In genomic region chr2:237421542-237422047, GRCh38 we compare ENCODE assay signal across 8 cellular contexts. TPM values are rescaled to one million over a fixed set of nuclear protein-coding genes. Genes with fewer than 3 reads are reported as not detected.
DNase-seq lines count a peak whose midpoint lies in the region; ATAC-seq and TF ChIP-seq lines count a peak whose summit lies in the region.

No MANE protein-coding gene starts in this region.

- no peaks in the 10 kb centered on the region for H3K9me3 ChIP-seq in BLaER1
- no peaks in the 10 kb centered on the region for H3K9me3 ChIP-seq in HEK293 (ENCODE audit: control insufficient read depth, insufficient read depth, low read depth, low read length)

- peak; percentile 61 for TF ChIP-seq CTCF in HEK293 (tag by site-specific recombination; IDR thresholded peaks at IDR 0.05)
- peak; percentile 89 for TF ChIP-seq CTCF in epithelial cell of proximal tubule (conservative IDR thresholded peaks at IDR 0.05; ENCODE audit: low read depth, low read length)

- POLR2A ChIA-PET in HEK293 (lab: Yijun Ruan, JAX) = interaction anchor here (1.0 to 1.1 kb wide), 2 partner anchors 54 to 91 kb away, joined by 3 read pairs; no protein-coding TSS in a partner anchor

- H3K4me1 ChIP-seq in BLaER1 = peaks cover 7% of the 10 kb centered on the region; the same call in 1 of the 2 replicates
- peaks cover 5% of the 10 kb centered on the region for H3K4me1 ChIP-seq in HEK293 (ENCODE audit: control insufficient read depth, insufficient read depth, low read length)

- H3K36me3 ChIP-seq in BLaER1 = no peaks in the 10 kb centered on the region
- H3K36me3 ChIP-seq in HEK293 (ENCODE audit: control insufficient read depth in 2 of 2, insufficient read depth in 1 of 2, low read length in 2 of 2) = no peaks in the 10 kb centered on the region

- H3K27me3 ChIP-seq in BLaER1 = no peaks in the 10 kb centered on the region

- no peak overlapping the region for H3K9ac ChIP-seq in BLaER1

- CTCF ChIA-PET in HEK293 (lab: Yijun Ruan, JAX) = interaction anchor here (0.6 to 5.2 kb wide), 45 partner anchors 8 to 337 kb away, joined by 3 to 72 read pairs (median 4); no protein-coding TSS in a partner anchor

- DNase-seq in NOMO-1 (lab: John Stamatoyannopoulos, UW; ENCODE audit: unreplicated experiment in 2 of 2) (peak; percentile 13 to 37), epithelial cell of proximal tubule (ENCODE audit: low read depth) (peak; percentile 16), mucosa of gallbladder (ENCODE audit: low spot score) (peak; percentile 81)
- peak; percentile 52 to 71 (median 58) for DNase-seq in activated CD8-positive, alpha-beta memory T cell treated with anti-CD3 and anti-CD28 coated beads for 48 hours (ENCODE audit: low read depth in 2 of 3, low spot score in 2 of 3)
- peak; percentile 65 for DNase-seq in stimulated activated CD8-positive, alpha-beta memory T cell treated with anti-CD3 and anti-CD28 coated beads, Interleukin-4, amount 100 ng/mL, for 1 hour (ENCODE audit: low read depth in 2 of 2, low spot score in 1 of 2)

- peak overlapping the region; percentile 29; the same call in 1 of the 2 replicates for H3K4me2 ChIP-seq in BLaER1

- H3K27ac ChIP-seq in BLaER1 = no peak overlapping the region
- H3K27ac ChIP-seq in HEK293 (ENCODE audit: extremely low read depth, low read depth, low read length) = no peak overlapping the region

- no peaks in the 10 kb centered on the region for H4K20me1 ChIP-seq in BLaER1

- H3K4me3 ChIP-seq in BLaER1 (no peak overlapping the region), HEK293 (ENCODE audit: low read depth, low read length) (no peak overlapping the region; the same call in 1 of the 2 replicates), epithelial cell of proximal tubule (ENCODE audit: low read depth, low read length) (peak overlapping the region; percentile 30)

- no peak for ATAC-seq in GM19397 (IDR thresholded peaks at IDR 0.05; ENCODE audit: unreplicated experiment)

TF ChIP-seq in HEK293, 187 proteins besides CTCF, POLR2A, EP300 and RAD21 (continues in another document):
- peak; percentile 2 for TF ChIP-seq ZBTB26 (tag by site-specific recombination; optimal IDR thresholded peaks at IDR 0.05)
- TF ChIP-seq HIC1 (tag by site-specific recombination; IDR thresholded peaks at IDR 0.05) = no peak
- TF ChIP-seq KLF7 (tag by site-specific recombination; IDR thresholded peaks at IDR 0.05; ENCODE audit: borderline replicate concordance) = no peak
- no peak for TF ChIP-seq ZNF433 (tag by site-specific recombination; IDR thresholded peaks at IDR 0.05; ENCODE audit: low read depth)
- TF ChIP-seq ZNF366 (tag by site-specific recombination; conservative IDR thresholded peaks at IDR 0.05) = no peak
- TF ChIP-seq ZNF600 (tag by site-specific recombination; IDR thresholded peaks at IDR 0.05) = peak; percentile 58; the same call in 1 of the 2 replicates
- TF ChIP-seq ZNF544 (tag by site-specific recombination; IDR thresholded peaks at IDR 0.05) = no peak
- no peak for TF ChIP-seq ZNF133 (tag by site-specific recombination; IDR thresholded peaks at IDR 0.05)
- no peak for TF ChIP-seq ELK4 (IDR thresholded peaks at IDR 0.05; ENCODE audit: borderline replicate concordance, low read depth, low read length)
- 0 out of 2 replicates have a peak, but pooled peaks have one; percentile 28 for TF ChIP-seq ZNF629 (tag by site-specific recombination; IDR thresholded peaks at IDR 0.05)
- TF ChIP-seq ZNF792 (tag by site-specific recombination; IDR thresholded peaks at IDR 0.05) = no peak
- TF ChIP-seq TSHZ1 (tag by site-specific recombination; IDR thresholded peaks at IDR 0.05; ENCODE audit: borderline replicate concordance) = no peak
- no peak for TF ChIP-seq PATZ1 (tag by site-specific recombination; IDR thresholded peaks at IDR 0.05)
- TF ChIP-seq ZNF202 (tag by site-specific recombination; IDR thresholded peaks at IDR 0.05; ENCODE audit: borderline replicate concordance) = no peak
- TF ChIP-seq ZNF514 (tag by site-specific recombination; IDR thresholded peaks at IDR 0.05) = no peak
- no peak for TF ChIP-seq ZNF354C (tag by site-specific recombination; IDR thresholded peaks at IDR 0.05; ENCODE audit: borderline replicate concordance, low read depth)
- no peak for TF ChIP-seq ZNF596 (tag by site-specific recombination; IDR thresholded peaks at IDR 0.05)
- no peak for TF ChIP-seq ZNF311 (tag by site-specific recombination; IDR thresholded peaks at IDR 0.05; ENCODE audit: borderline replicate concordance)
- TF ChIP-seq SCRT2 (tag by site-specific recombination; IDR thresholded peaks at IDR 0.05) = no peak
- TF ChIP-seq TRIM28 (IDR thresholded peaks at IDR 0.05; ENCODE audit: borderline replicate concordance, low read length) = 0 out of 2 replicates have a peak, but pooled peaks have one; percentile 56

RNA-seq across cellular contexts. Expression of gene COL6A3, which starts 7.6 kb away (rescaled TPM):
- total RNA-seq in epithelial cell of proximal tubule = 1.7 and 13.0 TPM in 2 replicates
- total RNA-seq in mucosa of gallbladder = 258 TPM

Comparison
In these comparisons a context has a peak if more than half of its experiments do, and no peak if none do; other contexts are left out.
1. DNase-seq: peak in every context shown above with its lines; median percentile 81 in mucosa of gallbladder; 65 in stimulated activated CD8-positive, alpha-beta memory T cell treated with anti-CD3 and anti-CD28 coated beads, Interleukin-4, amount 100 ng/mL, for 1 hour; 58 in activated CD8-positive, alpha-beta memory T cell treated with anti-CD3 and anti-CD28 coated beads for 48 hours; 25 in NOMO-1; 16 in epithelial cell of proximal tubule.
2. RNA of gene COL6A3, which starts 7.6 kb away (total RNA-seq): 258 TPM in mucosa of gallbladder (single experiment); 1.7 to 13.0 TPM in epithelial cell of proximal tubule; every median in the first group is over 10 times any median in the second.